Comparison of ENCODE assay signal across 15 cellular contexts in the genomic region with DNA sequence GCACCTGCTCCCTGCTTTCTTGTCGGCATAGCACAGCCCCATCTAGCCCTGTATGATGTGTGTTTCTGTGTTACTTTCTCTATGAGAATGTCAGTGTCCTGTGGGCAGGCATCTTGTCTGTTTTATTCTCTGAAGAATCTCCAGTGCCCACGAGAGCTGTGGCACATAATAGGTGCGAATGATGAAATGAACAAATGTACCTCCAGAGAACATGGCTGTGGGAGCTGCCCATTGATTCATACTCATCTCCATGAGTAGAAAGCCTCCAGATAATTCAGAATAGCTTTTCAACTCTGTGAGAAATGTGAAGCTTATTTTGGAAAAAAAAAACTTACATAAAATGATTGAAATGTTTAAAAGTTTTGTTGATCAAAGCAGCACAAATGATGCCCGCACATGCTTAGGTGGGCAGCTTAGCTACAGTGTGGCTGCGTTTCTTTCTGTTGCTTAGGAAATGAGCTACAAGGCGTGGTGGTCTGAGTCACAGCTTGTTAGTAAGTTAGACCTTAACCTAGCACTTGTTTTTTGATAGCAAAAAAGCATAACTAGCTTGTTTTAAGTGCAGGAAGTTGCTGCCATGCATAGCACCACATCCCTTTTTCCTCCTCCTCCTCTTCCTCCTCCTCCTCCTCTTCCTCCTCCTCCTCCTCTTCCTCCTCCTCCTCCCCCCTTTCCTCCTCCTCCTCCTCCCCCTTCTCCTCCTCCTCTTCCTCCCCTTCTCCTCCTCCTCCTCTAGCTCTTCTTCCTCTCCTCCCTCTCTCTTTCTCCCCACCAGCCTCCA.
"Had no signal": no experiment of that assay in that cellular context is flagged by ENCODE, and none has a peak within 500 bp of the region (broad histone marks: within the 10 kb centered on the region; RNA-seq: fewer than 3 reads in every experiment).

No MANE protein-coding gene starts in this region.

- H3K4me1 ChIP-seq: psoas muscle, right lobe of liver, testis, upper lobe of left lung had no signal

- H3K36me3 ChIP-seq: ovary, right lobe of liver, upper lobe of left lung had no signal

- H3K9me3 ChIP-seq: ovary, psoas muscle, right lobe of liver, testis, upper lobe of left lung had no signal

- H3K27ac ChIP-seq: ovary, psoas muscle, right lobe of liver, testis, upper lobe of left lung had no signal

- H3K4me3 ChIP-seq: ovary, psoas muscle, right lobe of liver, testis, upper lobe of left lung had no signal

- DNase-seq: activated CD4-positive, CD25-positive, alpha-beta regulatory T cell treated with anti-CD3 and anti-CD28 coated beads, Interleukin-2, amount 50 U/mL, for 72 hours; activated T-cell treated with anti-CD3 and anti-CD28 coated beads for 4 hours; amniotic stem cell; effector memory CD8-positive, alpha-beta T cell; foreskin fibroblast; hippocampal formation; ovary; psoas muscle; right lobe of liver; stimulated activated CD4-positive, alpha-beta T cell treated with anti-CD3 and anti-CD28 coated beads, Interleukin-4, amount 100 ng/mL, for 4 hours; testis; upper lobe of left lung had no signal

- FAIRE-seq: islet of Langerhans had no signal

- ATAC-seq: effector memory CD8-positive, alpha-beta T cell; left lobe of liver; psoas muscle; right lobe of liver; stimulated activated memory B cell treated with anti-CD40 and anti-IgM and Interleukin-4, amounts not matched to agents 10 μg/mL and 1 μg/mL and 100 μg/mL, for 72 hours had no signal

- H3K27me3 ChIP-seq: ovary, right lobe of liver, testis, upper lobe of left lung had no signal
